24 cellular contexts compared by ENCODE assay signal in genomic region chr6:143432588-143432987, GRCh38. TPM values are rescaled to one million over a fixed set of nuclear protein-coding genes. Genes with fewer than 3 reads are reported as not detected.
DNase-seq lines count a peak whose midpoint lies in the region; ATAC-seq, FAIRE-seq and TF ChIP-seq lines count a peak whose summit lies in the region.
"Had no signal": no experiment of that assay in that cellular context is flagged by ENCODE, and none has a peak within 500 bp of the region (broad histone marks: within the 10 kb centered on the region; RNA-seq: fewer than 3 reads in every experiment).

No MANE protein-coding gene starts in this region.

- intact Hi-C loops in HepG2 (cut with micrococcal nuclease; ENCODE audit: unreplicated experiment): loop anchor here (1.0 kb wide), 1 partner anchor 18 kb away; the partner anchor contains the start of genes ADAT2 and PEX3
- intact Hi-C loops in right lobe of liver (cut with DNase I): no loop called here
- intact Hi-C loops in esophagus muscularis mucosa (cut with DNase I): no loop called here

- no peaks in the 10 kb centered on the region for H3K79me2 ChIP-seq in HepG2 (ENCODE audit: insufficient read depth, low read length)

- CTCF ChIA-PET in HepG2 (lab: Yijun Ruan, JAX; ENCODE audit: low intra/inter-chr PET ratio, low total read pairs) (no interaction called here), HEK293T (lab: Yijun Ruan, JAX) (no interaction called here)

- ATAC-seq in HepG2 (peak; percentile 95), right lobe of liver (peak; percentile 82 to 91 (median 86))
- ATAC-seq: GM12878 had no signal

- 0 out of 2 replicates have a peak, but pooled peaks have one; percentile 32 for TF ChIP-seq RAD21 in HepG2 (CRISPR knock-in tag; IDR thresholded peaks at IDR 0.05)

- in situ Hi-C loops in HepG2 (cut with HindIII; ENCODE audit: extremely low pct_ligation_motif_present, low pct_unique_long_range_greater_than_20kb): no loop called here

- no peak for DNase-seq in GM18507 (ENCODE audit: extremely low spot score, insufficient read length, low read depth)
- DNase-seq in HepG2 (ENCODE audit: low spot score): peak; percentile 79
- no peak for DNase-seq in right lobe of liver
- no peak for DNase-seq in HEK293T (ENCODE audit: extremely low spot score)
- DNase-seq in esophagus muscularis mucosa (ENCODE audit: extremely low spot score): no peak
- no peak for DNase-seq in NCI-H2081 treated with DMSO at 0.1 percent for 48 hours (lab: John Stamatoyannopoulos, UW)
- DNase-seq: 8988T; ACHN; BE2C; C1 segment of cervical spinal cord; CD4-positive, alpha-beta memory T cell; CD4-positive, CD25-positive, alpha-beta regulatory T cell; CD8-positive, alpha-beta memory T cell; COR-L47; DMS 273 treated with DMSO at 0.1 percent for 48 hours; DMS153; DMS53; DMS79; DND-41; EL; GDM1 had no signal

- peaks cover 35% of the 10 kb centered on the region for H3K4me1 ChIP-seq in HepG2 (ENCODE audit: insufficient read depth, low read length)
- H3K4me1 ChIP-seq in right lobe of liver: peaks cover 0 to 28% (median 12%) of the 10 kb centered on the region in 4 donors
- H3K4me1 ChIP-seq in esophagus muscularis mucosa: no peaks in the 10 kb centered on the region
- H3K4me1 ChIP-seq: BE2C, BLaER1 had no signal

- H4K20me1 ChIP-seq in HepG2 (ENCODE audit: insufficient read depth, low read length): no peaks in the 10 kb centered on the region
- H4K20me1 ChIP-seq: BLaER1 had no signal

- TF ChIP-seq EP300 in HepG2 (IDR thresholded peaks at IDR 0.05; ENCODE audit: low read depth in 2 of 2, low read length in 2 of 2) (peak in 1 of 2 experiments; percentile 84; a peak in 2 of 4 replicates), HepG2 (CRISPR knock-in tag; IDR thresholded peaks at IDR 0.05; ENCODE audit: borderline replicate concordance) (no peak), esophagus muscularis mucosa (IDR thresholded peaks at IDR 0.05) (no peak)

- TF ChIP-seq POLR2A in HepG2 (IDR thresholded peaks at IDR 0.05; ENCODE audit: insufficient read depth in 1 of 2, low read depth in 2 of 2, low read length in 2 of 2): no peak
- no peak for TF ChIP-seq POLR2A in right lobe of liver (IDR thresholded peaks at IDR 0.05)
- TF ChIP-seq POLR2A in esophagus muscularis mucosa (IDR thresholded peaks at IDR 0.05; ENCODE audit: low read depth): no peak

- 63% methylated on average over 4 of the region's 4 CpGs for WGBS in HepG2 (ENCODE audit: low lambda C conversion rate)
- 27% methylated on average over 4 of the region's 4 CpGs for WGBS in right lobe of liver (ENCODE audit: insufficient coverage, low coverage, low lambda C conversion rate, missing lambda C conversion rate)
- 92% methylated on average over 4 of the region's 4 CpGs for WGBS in esophagus muscularis mucosa

- POLR2A ChIA-PET in HepG2 (lab: Yijun Ruan, JAX): interaction anchor here (3.5 kb wide), 1 partner anchor 18 kb away, joined by 18 read pairs; the partner anchor contains the start of genes ADAT2 and PEX3
- POLR2A ChIA-PET in HEK293T (lab: Yijun Ruan, JAX): no interaction called here

- H3K27ac ChIP-seq in HepG2 (ENCODE audit: extremely low read length, insufficient read depth, low read length): peak overlapping the region; percentile 44
- peak overlapping the region in 1 of 3 donors; percentile 29 for H3K27ac ChIP-seq in right lobe of liver
- no peak overlapping the region for H3K27ac ChIP-seq in esophagus muscularis mucosa (replicated peaks in 1 of 4)
- H3K27ac ChIP-seq: BLaER1 had no signal

- no peak overlapping the region for H3K9ac ChIP-seq in HepG2 (ENCODE audit: insufficient read depth, low read depth, low read length)
- H3K9ac ChIP-seq: BLaER1 had no signal

- H3K4me2 ChIP-seq in HepG2 (ENCODE audit: low read depth, low read length): peak overlapping the region; percentile 50
- H3K4me2 ChIP-seq: BLaER1 had no signal

- no peak overlapping the region for H2AFZ ChIP-seq in HepG2 (ENCODE audit: low read length)

- H3K27me3 ChIP-seq in HepG2 (ENCODE audit: control insufficient read depth in 1 of 2, insufficient read depth in 2 of 2, low read length in 2 of 2) (no peaks in the 10 kb centered on the region), right lobe of liver (no peaks in the 10 kb centered on the region), esophagus muscularis mucosa (no peaks in the 10 kb centered on the region)
- H3K27me3 ChIP-seq: BE2C, BLaER1 had no signal

- FAIRE-seq in GM18507 (lab: Jason Lieb, UNC) (peak; percentile 9), HepG2 (lab: Jason Lieb, UNC) (peak; percentile 47)
- FAIRE-seq: GM12878, GM19239 had no signal

- H3K4me3 ChIP-seq in HepG2 (replicated peaks in 1 of 3; ENCODE audit: insufficient read depth in 1 of 3, low read depth in 2 of 3, low read length in 3 of 3) (peak overlapping the region in 1 of 3 experiments; percentile 29; a peak in 1 of 6 replicates), right lobe of liver (no peak overlapping the region), esophagus muscularis mucosa (no peak overlapping the region)
- H3K4me3 ChIP-seq: BLaER1, GM12878 had no signal

- peaks cover 3 to 33% of the 10 kb centered on the region in 2 experiments for H3K36me3 ChIP-seq in HepG2 (replicated peaks in 1 of 2; ENCODE audit: control insufficient read depth in 1 of 2, insufficient read depth in 2 of 2, low read length in 2 of 2)
- H3K36me3 ChIP-seq in right lobe of liver: no peaks in the 10 kb centered on the region
- H3K36me3 ChIP-seq in esophagus muscularis mucosa: peaks cover 0 to 18% (median 2%) of the 10 kb centered on the region in 4 donors

- H3K9me3 ChIP-seq in HepG2 (ENCODE audit: low read length): no peaks in the 10 kb centered on the region
- no peaks in the 10 kb centered on the region for H3K9me3 ChIP-seq in right lobe of liver
- no peaks in the 10 kb centered on the region for H3K9me3 ChIP-seq in esophagus muscularis mucosa
- H3K9me3 ChIP-seq: BE2C, BLaER1 had no signal

- TF ChIP-seq CTCF in HepG2 (CRISPR knock-in tag; IDR thresholded peaks at IDR 0.05) (no peak), right lobe of liver (IDR thresholded peaks at IDR 0.05) (no peak), esophagus muscularis mucosa (IDR thresholded peaks at IDR 0.05) (no peak)

- BruUV-seq in HepG2 (replicated peaks; lab: Mats Ljungman, UMichigan): no TSS peak

TF ChIP-seq in HepG2, 621 proteins besides CTCF, POLR2A, EP300 and RAD21 (continues in another document):
- no peak for TF ChIP-seq ZNF737 (CRISPR knock-in tag; IDR thresholded peaks at IDR 0.05; ENCODE audit: borderline replicate concordance)

TF ChIP-seq in HEK293T, 16 proteins besides CTCF, POLR2A, EP300 and RAD21 (continues in another document):
- TF ChIP-seq SUZ12 (IDR thresholded peaks at IDR 0.05) (no peak), FOXA1 (IDR thresholded peaks at IDR 0.05) (no peak)

RNA-seq across cellular contexts. Expression of gene ADAT2, which starts 17.9 kb away (rescaled TPM):
- total RNA-seq in HepG2 (2016; rRNA removed; fragmentation: Illumina TruSeq; extraction: Trizol) (15.0 and 18.3 TPM in 2 replicates), right lobe of liver (1 to 10 TPM; 3.6 to 5.2 (median 4.2) TPM), esophagus muscularis mucosa (1 to 10 TPM; 2.4 to 4.0 (median 3.2) TPM)
- 2.8 TPM in 2 replicates for total RNA-seq in HepG2 (2016; cell fraction: cytosol; rRNA removed; fragmentation: Illumina TruSeq; extraction: Trizol; ENCODE audit: low read depth)
- 13.6 and 18.6 TPM in 2 replicates for total RNA-seq in HepG2 (2016; cell fraction: insoluble cytoplasmic fraction; rRNA removed; fragmentation: Illumina TruSeq; extraction: Trizol)
- total RNA-seq in HepG2 (2016; cell fraction: membrane; rRNA removed; fragmentation: Illumina TruSeq; extraction: Trizol): 6.8 and 7.5 TPM in 2 replicates
- 40.6 and 48.3 TPM in 2 replicates for total RNA-seq in HepG2 (2016; cell fraction: nucleus; rRNA removed; fragmentation: Illumina TruSeq; extraction: Trizol)
- 8.6 and 10.5 TPM in 2 replicates for polyA plus RNA-seq in HepG2 (2011; rRNA removed)
- 2.9 and 3.7 TPM in 2 replicates for polyA plus RNA-seq in HepG2 (2011; cell fraction: cytosol; rRNA removed)
- 17.9 and 26.3 TPM in 2 replicates for polyA plus RNA-seq in HepG2 (2011; cell fraction: nucleus; rRNA removed)
- 10.9 and 11.5 TPM in 2 replicates for polyA plus RNA-seq in HepG2 (2012)
- polyA plus RNA-seq in HepG2 (2016; cell fraction: cytosol; fragmentation: Illumina TruSeq; extraction: Trizol; ENCODE audit: low read depth): 1.3 and 1.5 TPM in 2 replicates
- 10.9 and 12.5 TPM in 2 replicates for polyA plus RNA-seq in HepG2 (2016; cell fraction: insoluble cytoplasmic fraction; fragmentation: Illumina TruSeq; extraction: Trizol; ENCODE audit: low read depth)
- 3.6 and 4.2 TPM in 2 replicates for polyA plus RNA-seq in HepG2 (2016; cell fraction: membrane; fragmentation: Illumina TruSeq; extraction: Trizol; ENCODE audit: low read depth)
- polyA plus RNA-seq in HepG2 (2016; cell fraction: nucleus; fragmentation: Illumina TruSeq; extraction: Trizol; ENCODE audit: insufficient read depth, low read depth): 102 and 108 TPM in 2 replicates
- 2.9 and 4.0 TPM in 2 replicates for polyA minus RNA-seq in HepG2 (2011; rRNA and poly(A)+ RNA removed; ENCODE audit: low replicate concordance)
- 2.2 and 3.1 TPM in 2 replicates for polyA minus RNA-seq in HepG2 (2011; cell fraction: cytosol; rRNA and poly(A)+ RNA removed)
- polyA minus RNA-seq in HepG2 (2011; cell fraction: nucleus; rRNA and poly(A)+ RNA removed): 37.0 and 37.2 TPM in 2 replicates

RNA-seq across cellular contexts. Expression of gene PEX3, which starts 18.0 kb away (rescaled TPM):
- total RNA-seq in HepG2 (2016; rRNA removed; fragmentation: Illumina TruSeq; extraction: Trizol): 40.8 and 50.5 TPM in 2 replicates
- 5.8 and 6.4 TPM in 2 replicates for total RNA-seq in HepG2 (2016; cell fraction: cytosol; rRNA removed; fragmentation: Illumina TruSeq; extraction: Trizol; ENCODE audit: low read depth)
- 42.6 and 48.9 TPM in 2 replicates for total RNA-seq in HepG2 (2016; cell fraction: insoluble cytoplasmic fraction; rRNA removed; fragmentation: Illumina TruSeq; extraction: Trizol)
- total RNA-seq in HepG2 (2016; cell fraction: membrane; rRNA removed; fragmentation: Illumina TruSeq; extraction: Trizol): 7.4 and 8.1 TPM in 2 replicates
- 38.5 and 40.8 TPM in 2 replicates for total RNA-seq in HepG2 (2016; cell fraction: nucleus; rRNA removed; fragmentation: Illumina TruSeq; extraction: Trizol)
- 23.8 and 30.9 TPM in 2 replicates for polyA plus RNA-seq in HepG2 (2011; rRNA removed)
- polyA plus RNA-seq in HepG2 (2011; cell fraction: cytosol; rRNA removed): 11.9 and 12.0 TPM in 2 replicates
- polyA plus RNA-seq in HepG2 (2011; cell fraction: nucleus; rRNA removed): 11.0 and 11.6 TPM in 2 replicates
- polyA plus RNA-seq in HepG2 (2012): 15.2 and 23.5 TPM in 2 replicates
- polyA plus RNA-seq in HepG2 (2016; cell fraction: cytosol; fragmentation: Illumina TruSeq; extraction: Trizol; ENCODE audit: low read depth): 2.8 and 3.7 TPM in 2 replicates
- 50.8 and 51.6 TPM in 2 replicates for polyA plus RNA-seq in HepG2 (2016; cell fraction: insoluble cytoplasmic fraction; fragmentation: Illumina TruSeq; extraction: Trizol; ENCODE audit: low read depth)
- 6.0 TPM in 2 replicates for polyA plus RNA-seq in HepG2 (2016; cell fraction: membrane; fragmentation: Illumina TruSeq; extraction: Trizol; ENCODE audit: low read depth)
- polyA plus RNA-seq in HepG2 (2016; cell fraction: nucleus; fragmentation: Illumina TruSeq; extraction: Trizol; ENCODE audit: insufficient read depth, low read depth): 46.8 and 53.0 TPM in 2 replicates
- 20.4 and 21.0 TPM in 2 replicates for polyA minus RNA-seq in HepG2 (2011; rRNA and poly(A)+ RNA removed; ENCODE audit: low replicate concordance)
- 17.1 and 20.5 TPM in 2 replicates for polyA minus RNA-seq in HepG2 (2011; cell fraction: cytosol; rRNA and poly(A)+ RNA removed)
- 55.8 and 64.9 TPM in 2 replicates for polyA minus RNA-seq in HepG2 (2011; cell fraction: nucleus; rRNA and poly(A)+ RNA removed)
- 10 to 100 TPM; 16.0 to 23.6 (median 18.7) TPM for total RNA-seq in right lobe of liver
- 10 to 100 TPM; 15.1 to 24.1 (median 19.7) TPM for total RNA-seq in esophagus muscularis mucosa
